In the genomic region with DNA sequence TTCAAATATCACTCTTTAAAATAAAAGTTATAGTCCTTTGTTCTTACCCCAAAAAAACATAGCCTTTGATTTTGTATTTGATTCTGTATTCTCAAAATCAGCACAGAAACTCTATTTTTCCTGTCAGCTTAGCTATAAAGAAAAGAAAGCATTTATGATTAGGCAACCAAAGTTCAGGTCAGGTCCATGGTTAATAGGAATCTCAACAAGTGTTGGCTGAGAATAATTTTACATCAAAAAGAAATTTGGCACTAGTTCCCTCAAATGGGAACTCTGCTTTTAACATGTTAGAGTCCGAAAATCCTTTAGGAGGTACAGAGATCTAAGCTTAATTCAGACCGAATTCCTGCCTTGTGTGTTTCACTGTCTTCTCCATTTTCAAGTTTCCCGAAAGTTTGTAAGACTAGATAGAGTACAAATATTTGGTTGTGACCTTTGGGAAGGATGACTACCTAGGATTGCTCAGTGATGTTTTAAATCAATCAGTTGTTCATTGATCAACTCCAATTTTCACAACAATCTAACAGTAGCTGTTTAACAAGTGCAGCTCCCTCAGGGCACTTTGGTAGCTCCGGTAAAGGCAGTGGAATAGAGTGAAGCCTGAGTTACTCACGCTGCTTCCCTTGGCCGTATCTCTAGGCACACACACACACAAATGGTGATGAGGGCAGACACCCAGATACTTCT, we compare ENCODE assay signal across 21 cellular contexts. TPM values are rescaled to one million over a fixed set of nuclear protein-coding genes. Genes with fewer than 3 reads are reported as not detected.
"Had no signal": no experiment of that assay in that cellular context is flagged by ENCODE, and none has a peak within 500 bp of the region (broad histone marks: within the 10 kb centered on the region; RNA-seq: fewer than 3 reads in every experiment).

No MANE protein-coding gene starts in this region.

- H3K4me3 ChIP-seq: cardiac muscle cell had no signal

- ATAC-seq: activated T-cell treated with anti-CD3 and anti-CD28 coated beads, Interleukin-2, amount 50 U/mL, for 4 hours; PC-3; T-helper 17 cell had no signal

- H3K27ac ChIP-seq: brain microvascular endothelial cell, cardiac muscle cell, KMS-11 had no signal

- H3K9ac ChIP-seq: KMS-11 had no signal

- DNase-seq: activated B cell treated with CpG ODN at 0.5 μM for 24 hours; activated CD4-positive, alpha-beta memory T cell treated with anti-CD3 and anti-CD28 coated beads for 36 hours; activated CD4-positive, alpha-beta T cell treated with anti-CD3 and anti-CD28 coated beads, Interleukin-2, amount 10 ng/mL, durations not matched to agents 7 days and 5 days; activated CD8-positive, alpha-beta memory T cell treated with anti-CD3 and anti-CD28 coated beads for 24 hours; activated gamma-delta T cell; activated naive CD4-positive, alpha-beta T cell treated with anti-CD3 and anti-CD28 coated beads for 36 hours; activated T-cell treated with anti-CD3 and anti-CD28 coated beads, Interleukin-2, amount 50 U/mL, for 4 hours; brain microvascular endothelial cell; NCI-H1092; NCI-H2029; NCI-H446 treated with DMSO at 0.1 percent for 48 hours; NCI-H526; NCI-H82; NK-92 treated with Interleukin-12 subunit alpha and Interleukin-12 subunit beta, amount 100 ng/mL, for 24 hours; PC-3; SHP77; T-helper 17 cell; T1000 had no signal

- H3K36me3 ChIP-seq: brain microvascular endothelial cell, cardiac muscle cell had no signal

RNA-seq across cellular contexts. Expression of gene ENO4, which starts 8.8 kb away (rescaled TPM):
- total RNA-seq: activated CD4-positive, alpha-beta memory T cell treated with anti-CD3 and anti-CD28 coated beads for 36 hours; activated CD4-positive, alpha-beta T cell treated with anti-CD3 and anti-CD28 coated beads, Interleukin-2, amount 10 ng/mL, durations not matched to agents 7 days and 5 days; activated naive CD4-positive, alpha-beta T cell treated with anti-CD3 and anti-CD28 coated beads for 36 hours; activated T-cell treated with anti-CD3 and anti-CD28 coated beads, Interleukin-2, amount 50 U/mL, for 4 hours; MCF 10A; PC-3; T-helper 17 cell had no signal
